23 cellular contexts compared by ENCODE assay signal in genomic region chr12:30088259-30088995, GRCh38.
"Had no signal": no experiment of that assay in that cellular context is flagged by ENCODE, and none has a peak within 500 bp of the region (broad histone marks: within the 10 kb centered on the region; RNA-seq: fewer than 3 reads in every experiment).

No MANE protein-coding gene starts in this region.

- ATAC-seq: activated CD8-positive, alpha-beta memory T cell treated with anti-CD3 and anti-CD28 coated beads, Interleukin-2, amount 10 ng/mL, durations not matched to agents 7 days and 5 days; activated CD8-positive, alpha-beta T cell treated with anti-CD3 and anti-CD28 coated beads for 36 hours; heart left ventricle; left cardiac atrium; sciatic nerve had no signal

- H3K36me3 ChIP-seq: heart left ventricle, thoracic aorta, vagina had no signal

- H3K4me1 Mint-ChIP-seq: activated CD8-positive, alpha-beta memory T cell treated with anti-CD3 and anti-CD28 coated beads, Interleukin-2, amount 10 ng/mL, durations not matched to agents 7 days and 5 days; activated naive CD4-positive, alpha-beta T cell treated with anti-CD3 and anti-CD28 coated beads, Interleukin-2, amount 50 U/mL, for 24 hours; brain; memory B cell; naive B cell had no signal

- H3K4me3 ChIP-seq: heart left ventricle, thoracic aorta, vagina had no signal

- DNase-seq: activated CD4-positive, alpha-beta T cell treated with anti-CD3 and anti-CD28 coated beads for 48 hours; activated CD4-positive, CD25-positive, alpha-beta regulatory T cell; activated CD8-positive, alpha-beta memory T cell treated with anti-CD3 and anti-CD28 coated beads, Interleukin-2, amount 10 ng/mL, durations not matched to agents 7 days and 5 days; activated CD8-positive, alpha-beta T cell treated with anti-CD3 and anti-CD28 coated beads for 36 hours; activated gamma-delta T cell treated with Interleukin-2 at 50 U/mL for 16 hours; activated T-cell treated with anti-CD3 and anti-CD28 coated beads for 4 hours; aorta; heart left ventricle; islet precursor cell; left cardiac atrium; naive B cell; nucleus accumbens; stimulated activated CD4-positive, alpha-beta T cell treated with anti-CD3 and anti-CD28 coated beads, Interleukin-2, amount 100 ng/mL, for 48 hours; stimulated activated naive CD4-positive, alpha-beta T cell had no signal

- H3K9me3 ChIP-seq: heart left ventricle, thoracic aorta, vagina had no signal

- H3K27me3 ChIP-seq: heart left ventricle, vagina had no signal

- H3K27ac Mint-ChIP-seq: activated CD8-positive, alpha-beta memory T cell treated with anti-CD3 and anti-CD28 coated beads, Interleukin-2, amount 10 ng/mL, durations not matched to agents 7 days and 5 days; activated CD8-positive, alpha-beta T cell treated with anti-CD3 and anti-CD28 coated beads for 36 hours; activated naive CD4-positive, alpha-beta T cell treated with anti-CD3 and anti-CD28 coated beads, Interleukin-2, amount 50 U/mL, for 24 hours; activated T-helper 1 cell treated with anti-CD3 and anti-CD28 coated beads, Interleukin-12 subunit alpha, Interleukin-12 subunit beta, Interleukin-2, Interleukin-4 antibody, amounts not matched to agents 30 ng/mL and 10 ng/mL and 1 ng/mL, durations not matched to agents 14 hours and 24 hours and 36 hours; brain; memory B cell; naive B cell; type B pancreatic cell had no signal

- H3K4me1 ChIP-seq: heart left ventricle, vagina had no signal

- H3K36me3 Mint-ChIP-seq: activated CD8-positive, alpha-beta memory T cell treated with anti-CD3 and anti-CD28 coated beads, Interleukin-2, amount 10 ng/mL, durations not matched to agents 7 days and 5 days; activated naive CD4-positive, alpha-beta T cell treated with anti-CD3 and anti-CD28 coated beads, Interleukin-2, amount 50 U/mL, for 24 hours; brain; memory B cell; naive B cell; type B pancreatic cell had no signal

- H3K27ac ChIP-seq: epithelial cell of prostate, heart left ventricle, thoracic aorta, vagina had no signal

- H3K4me3 Mint-ChIP-seq: activated CD8-positive, alpha-beta memory T cell treated with anti-CD3 and anti-CD28 coated beads, Interleukin-2, amount 10 ng/mL, durations not matched to agents 7 days and 5 days; activated CD8-positive, alpha-beta T cell treated with anti-CD3 and anti-CD28 coated beads for 36 hours; activated naive CD4-positive, alpha-beta T cell treated with anti-CD3 and anti-CD28 coated beads, Interleukin-2, amount 50 U/mL, for 24 hours; activated T-helper 1 cell treated with anti-CD3 and anti-CD28 coated beads, Interleukin-12 subunit alpha, Interleukin-12 subunit beta, Interleukin-2, Interleukin-4 antibody, amounts not matched to agents 30 ng/mL and 10 ng/mL and 1 ng/mL, durations not matched to agents 14 hours and 24 hours and 36 hours; brain; memory B cell; naive B cell; type B pancreatic cell had no signal

- H3K9me3 Mint-ChIP-seq: activated CD8-positive, alpha-beta T cell treated with anti-CD3 and anti-CD28 coated beads for 36 hours; activated T-helper 1 cell treated with anti-CD3 and anti-CD28 coated beads, Interleukin-12 subunit alpha, Interleukin-12 subunit beta, Interleukin-2, Interleukin-4 antibody, amounts not matched to agents 30 ng/mL and 10 ng/mL and 1 ng/mL, durations not matched to agents 14 hours and 24 hours and 36 hours; brain; type B pancreatic cell had no signal

- H3K27me3 Mint-ChIP-seq: activated CD8-positive, alpha-beta memory T cell treated with anti-CD3 and anti-CD28 coated beads, Interleukin-2, amount 10 ng/mL, durations not matched to agents 7 days and 5 days; activated CD8-positive, alpha-beta T cell treated with anti-CD3 and anti-CD28 coated beads for 36 hours; activated naive CD4-positive, alpha-beta T cell treated with anti-CD3 and anti-CD28 coated beads, Interleukin-2, amount 50 U/mL, for 24 hours; brain; memory B cell; naive B cell had no signal
